Comparison of ENCODE assay signal across 1 cellular context in the genomic region with DNA sequence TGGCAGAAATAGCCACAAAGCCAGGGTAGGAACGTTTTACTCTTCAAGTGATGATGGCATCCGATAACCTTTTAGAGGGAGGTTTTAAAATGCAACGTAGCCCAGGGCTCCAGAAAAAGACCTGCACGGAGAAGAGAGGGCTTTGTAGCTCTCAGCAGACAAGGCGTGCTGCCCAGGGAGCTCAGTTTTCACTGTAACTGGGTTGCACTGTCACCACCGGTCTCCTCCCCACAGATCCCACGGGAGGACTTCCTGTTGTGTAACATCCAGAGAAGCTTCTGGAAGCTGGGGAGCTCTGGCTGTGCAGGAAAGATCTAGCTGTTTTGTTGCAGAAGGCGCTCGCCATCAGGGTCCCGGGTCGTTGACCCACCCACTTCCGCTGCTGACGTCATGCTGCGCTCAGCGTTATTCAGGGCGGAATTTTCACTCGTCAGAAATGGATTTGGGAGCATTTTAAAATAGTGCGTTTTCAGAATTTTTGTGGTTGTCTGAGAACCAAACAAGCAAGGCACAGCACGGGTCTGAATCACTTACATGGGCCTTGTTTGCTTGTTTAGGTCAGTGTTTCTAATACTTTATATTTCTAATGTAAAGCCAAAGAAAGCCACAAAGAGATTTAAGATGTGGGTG.
TF ChIP-seq lines count a peak whose summit lies in the region.

No MANE protein-coding gene starts in this region.

TF ChIP-seq in HepG2, 621 proteins besides CTCF, POLR2A, EP300 and RAD21 (continued from another document):
- TF ChIP-seq, protein P1, sequence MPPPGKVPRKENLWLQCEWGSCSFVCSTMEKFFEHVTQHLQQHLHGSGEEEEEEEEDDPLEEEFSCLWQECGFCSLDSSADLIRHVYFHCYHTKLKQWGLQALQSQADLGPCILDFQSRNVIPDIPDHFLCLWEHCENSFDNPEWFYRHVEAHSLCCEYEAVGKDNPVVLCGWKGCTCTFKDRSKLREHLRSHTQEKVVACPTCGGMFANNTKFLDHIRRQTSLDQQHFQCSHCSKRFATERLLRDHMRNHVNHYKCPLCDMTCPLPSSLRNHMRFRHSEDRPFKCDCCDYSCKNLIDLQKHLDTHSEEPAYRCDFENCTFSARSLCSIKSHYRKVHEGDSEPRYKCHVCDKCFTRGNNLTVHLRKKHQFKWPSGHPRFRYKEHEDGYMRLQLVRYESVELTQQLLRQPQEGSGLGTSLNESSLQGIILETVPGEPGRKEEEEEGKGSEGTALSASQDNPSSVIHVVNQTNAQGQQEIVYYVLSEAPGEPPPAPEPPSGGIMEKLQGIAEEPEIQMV (CRISPR knock-in tag; IDR thresholded peaks at IDR 0.05; ENCODE audit: low read depth), result no peak
- TF ChIP-seq, protein P2, sequence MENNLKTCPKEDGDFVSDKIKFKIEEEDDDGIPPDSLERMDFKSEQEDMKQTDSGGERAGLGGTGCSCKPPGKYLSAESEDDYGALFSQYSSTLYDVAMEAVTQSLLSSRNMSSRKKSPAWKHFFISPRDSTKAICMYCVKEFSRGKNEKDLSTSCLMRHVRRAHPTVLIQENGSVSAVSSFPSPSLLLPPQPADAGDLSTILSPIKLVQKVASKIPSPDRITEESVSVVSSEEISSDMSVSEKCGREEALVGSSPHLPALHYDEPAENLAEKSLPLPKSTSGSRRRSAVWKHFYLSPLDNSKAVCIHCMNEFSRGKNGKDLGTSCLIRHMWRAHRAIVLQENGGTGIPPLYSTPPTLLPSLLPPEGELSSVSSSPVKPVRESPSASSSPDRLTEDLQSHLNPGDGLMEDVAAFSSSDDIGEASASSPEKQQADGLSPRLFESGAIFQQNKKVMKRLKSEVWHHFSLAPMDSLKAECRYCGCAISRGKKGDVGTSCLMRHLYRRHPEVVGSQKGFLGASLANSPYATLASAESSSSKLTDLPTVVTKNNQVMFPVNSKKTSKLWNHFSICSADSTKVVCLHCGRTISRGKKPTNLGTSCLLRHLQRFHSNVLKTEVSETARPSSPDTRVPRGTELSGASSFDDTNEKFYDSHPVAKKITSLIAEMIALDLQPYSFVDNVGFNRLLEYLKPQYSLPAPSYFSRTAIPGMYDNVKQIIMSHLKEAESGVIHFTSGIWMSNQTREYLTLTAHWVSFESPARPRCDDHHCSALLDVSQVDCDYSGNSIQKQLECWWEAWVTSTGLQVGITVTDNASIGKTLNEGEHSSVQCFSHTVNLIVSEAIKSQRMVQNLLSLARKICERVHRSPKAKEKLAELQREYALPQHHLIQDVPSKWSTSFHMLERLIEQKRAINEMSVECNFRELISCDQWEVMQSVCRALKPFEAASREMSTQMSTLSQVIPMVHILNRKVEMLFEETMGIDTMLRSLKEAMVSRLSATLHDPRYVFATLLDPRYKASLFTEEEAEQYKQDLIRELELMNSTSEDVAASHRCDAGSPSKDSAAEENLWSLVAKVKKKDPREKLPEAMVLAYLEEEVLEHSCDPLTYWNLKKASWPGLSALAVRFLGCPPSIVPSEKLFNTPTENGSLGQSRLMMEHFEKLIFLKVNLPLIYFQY (CRISPR knock-in tag; IDR thresholded peaks at IDR 0.05; ENCODE audit: borderline replicate concordance), result no peak
